17 cellular contexts compared by ENCODE assay signal in the genomic region with DNA sequence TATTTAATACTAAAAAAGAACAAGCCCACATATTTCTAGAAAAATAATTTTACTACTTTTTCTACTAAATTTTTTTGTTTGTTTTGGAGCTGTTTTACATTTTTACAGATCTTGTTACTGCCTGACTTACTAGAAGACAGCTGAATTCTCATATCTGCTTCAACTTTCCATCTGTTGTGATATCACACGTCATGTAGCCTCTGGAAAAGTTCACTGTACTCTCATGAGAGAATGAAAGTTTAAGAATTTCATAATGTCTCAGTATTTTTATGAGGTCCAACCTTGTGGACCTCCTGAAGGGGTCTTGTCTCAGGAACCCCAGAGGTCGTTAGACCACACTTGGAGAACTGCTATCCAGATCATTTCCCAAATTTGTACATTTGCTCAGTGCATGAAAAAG.
"Had no signal": no experiment of that assay in that cellular context is flagged by ENCODE, and none has a peak within 500 bp of the region (broad histone marks: within the 10 kb centered on the region; RNA-seq: fewer than 3 reads in every experiment).

No MANE protein-coding gene starts in this region.

- H3K36me3 ChIP-seq: gastrocnemius medialis, neutrophil, stomach, thoracic aorta, transverse colon had no signal

- H3K9me3 ChIP-seq: gastrocnemius medialis, neutrophil, thoracic aorta, transverse colon had no signal

- H3K27ac ChIP-seq: coronary artery, dorsolateral prefrontal cortex, gastrocnemius medialis, neutrophil, stomach, thoracic aorta, transverse colon had no signal

- H3K4me3 ChIP-seq: coronary artery, dorsolateral prefrontal cortex, gastrocnemius medialis, stomach, thoracic aorta, transverse colon had no signal

- H3K27me3 ChIP-seq: dorsolateral prefrontal cortex, gastrocnemius medialis, stomach, transverse colon had no signal

- ATAC-seq: gastrocnemius medialis; naive thymus-derived CD4-positive, alpha-beta T cell had no signal

- DNase-seq: cerebellar nuclear complex; dorsolateral prefrontal cortex; effector CD8-positive, alpha-beta T cell; gastrocnemius medialis; immature natural killer cell; mesendoderm; naive thymus-derived CD4-positive, alpha-beta T cell; posterior cingulate gyrus; small intestine; stimulated activated CD4-positive, alpha-beta T cell treated with anti-CD3 and anti-CD28 coated beads, Interleukin-12 subunit alpha, Interleukin-12 subunit beta, amount 100 ng/mL, for 4 hours; stimulated activated naive CD4-positive, alpha-beta T cell; stomach; substantia nigra; transverse colon had no signal

- H3K4me1 ChIP-seq: gastrocnemius medialis, transverse colon had no signal
